29 cellular contexts compared by ENCODE assay signal in the genomic region with DNA sequence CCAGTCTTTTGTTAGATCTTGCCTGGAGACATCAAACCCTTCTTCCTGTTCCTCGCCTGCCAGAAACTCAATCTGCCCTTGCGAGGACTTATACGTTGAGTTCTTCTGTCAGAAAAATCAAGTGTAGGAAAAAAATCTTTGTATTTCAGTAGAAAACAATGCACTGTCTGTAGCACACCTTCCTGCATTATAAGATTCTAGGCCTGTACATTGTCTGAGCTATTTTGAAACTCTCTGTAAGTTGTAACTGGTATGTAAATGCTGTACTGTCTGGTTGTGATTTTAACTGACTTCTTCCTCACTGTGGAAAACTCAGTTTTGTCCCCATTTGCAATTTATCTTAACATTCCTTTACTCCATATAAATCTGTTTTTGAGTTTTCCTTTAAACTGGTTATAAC. TPM values are rescaled to one million over a fixed set of nuclear protein-coding genes. Genes with fewer than 3 reads are reported as not detected.
"Had no signal": no experiment of that assay in that cellular context is flagged by ENCODE, and none has a peak within 500 bp of the region (broad histone marks: within the 10 kb centered on the region; RNA-seq: fewer than 3 reads in every experiment).

No MANE protein-coding gene starts in this region.

- ATAC-seq: activated CD4-positive, alpha-beta T cell treated with anti-CD3 and anti-CD28 coated beads for 36 hours; body of pancreas; left ventricle myocardium superior; mucosa of descending colon; pancreas; psoas muscle; T-cell had no signal

- H3K9me3 ChIP-seq: adrenal gland, body of pancreas, esophagus squamous epithelium, mucosa of descending colon, pancreas, psoas muscle, transverse colon had no signal

- DNase-seq: activated CD4-positive, alpha-beta T cell treated with anti-CD3 and anti-CD28 coated beads for 36 hours; activated CD4-positive, alpha-beta T cell treated with anti-CD3 and anti-CD28 coated beads, Interleukin-2, amount 50 U/mL, for 48 hours; activated CD4-positive, CD25-positive, alpha-beta regulatory T cell; activated CD8-positive, alpha-beta memory T cell treated with anti-CD3 and anti-CD28 coated beads for 24 hours; activated effector memory CD4-positive, alpha-beta T cell treated with anti-CD3 and anti-CD28 coated beads, Interleukin-2, amount 50 U/mL, for 16 hours; activated naive CD4-positive, alpha-beta T cell treated with anti-CD3 and anti-CD28 coated beads for 36 hours; activated naive CD8-positive, alpha-beta T cell treated with anti-CD3 and anti-CD28 coated beads for 36 hours; adrenal gland; aorta; body of pancreas; dermis blood vessel endothelial cell; effector CD4-positive, alpha-beta T cell; esophagus squamous epithelium; foreskin melanocyte; islet precursor cell; left ventricle myocardium superior; mucosa of descending colon; nucleus accumbens; pancreas; psoas muscle; stimulated activated CD4-positive, alpha-beta T cell treated with anti-CD3 and anti-CD28 coated beads, Interleukin-1b, Interleukin-23, amount 100 ng/mL, for 48 hours; stimulated activated CD4-positive, alpha-beta T cell treated with anti-CD3 and anti-CD28 coated beads, Interleukin-4, amount 100 ng/mL, for 4 hours; stimulated activated naive CD4-positive, alpha-beta T cell treated with Interleukin-2 at 50 U/mL for 16 hours; T-cell; transverse colon had no signal

- H3K36me3 Mint-ChIP-seq: activated naive CD8-positive, alpha-beta T cell treated with anti-CD3 and anti-CD28 coated beads for 36 hours; T-cell had no signal

- H3K4me3 Mint-ChIP-seq: activated CD4-positive, alpha-beta T cell treated with anti-CD3 and anti-CD28 coated beads for 36 hours; activated naive CD4-positive, alpha-beta T cell treated with anti-CD3 and anti-CD28 coated beads for 36 hours; activated naive CD8-positive, alpha-beta T cell treated with anti-CD3 and anti-CD28 coated beads for 36 hours; activated T-helper 1 cell treated with anti-CD3 and anti-CD28 coated beads, Interleukin-12 subunit alpha, Interleukin-12 subunit beta, Interleukin-2, Interleukin-4 antibody, amounts not matched to agents 30 ng/mL and 10 ng/mL and 1 ng/mL, durations not matched to agents 14 hours and 24 hours and 36 hours; neural crest cell; T-cell had no signal

- H3K9me3 Mint-ChIP-seq: activated naive CD8-positive, alpha-beta T cell treated with anti-CD3 and anti-CD28 coated beads for 36 hours; activated T-helper 1 cell treated with anti-CD3 and anti-CD28 coated beads, Interleukin-12 subunit alpha, Interleukin-12 subunit beta, Interleukin-2, Interleukin-4 antibody, amounts not matched to agents 30 ng/mL and 10 ng/mL and 1 ng/mL, durations not matched to agents 14 hours and 24 hours and 36 hours; neural crest cell; T-cell had no signal

- H3K27ac Mint-ChIP-seq: activated CD4-positive, alpha-beta T cell treated with anti-CD3 and anti-CD28 coated beads for 36 hours; activated naive CD4-positive, alpha-beta T cell treated with anti-CD3 and anti-CD28 coated beads for 36 hours; activated naive CD8-positive, alpha-beta T cell treated with anti-CD3 and anti-CD28 coated beads for 36 hours; activated T-helper 1 cell treated with anti-CD3 and anti-CD28 coated beads, Interleukin-12 subunit alpha, Interleukin-12 subunit beta, Interleukin-2, Interleukin-4 antibody, amounts not matched to agents 30 ng/mL and 10 ng/mL and 1 ng/mL, durations not matched to agents 14 hours and 24 hours and 36 hours; T-cell had no signal

- H3K27me3 Mint-ChIP-seq: activated CD4-positive, alpha-beta T cell treated with anti-CD3 and anti-CD28 coated beads for 36 hours; activated naive CD8-positive, alpha-beta T cell treated with anti-CD3 and anti-CD28 coated beads for 36 hours had no signal

RNA-seq across cellular contexts. Expression of a gene that starts 17.7 kb away (rescaled TPM):
- total RNA-seq: body of pancreas, dermis blood vessel endothelial cell, lung microvascular endothelial cell, neural crest cell, T-cell, temporal lobe had no signal
